In the genomic region with DNA sequence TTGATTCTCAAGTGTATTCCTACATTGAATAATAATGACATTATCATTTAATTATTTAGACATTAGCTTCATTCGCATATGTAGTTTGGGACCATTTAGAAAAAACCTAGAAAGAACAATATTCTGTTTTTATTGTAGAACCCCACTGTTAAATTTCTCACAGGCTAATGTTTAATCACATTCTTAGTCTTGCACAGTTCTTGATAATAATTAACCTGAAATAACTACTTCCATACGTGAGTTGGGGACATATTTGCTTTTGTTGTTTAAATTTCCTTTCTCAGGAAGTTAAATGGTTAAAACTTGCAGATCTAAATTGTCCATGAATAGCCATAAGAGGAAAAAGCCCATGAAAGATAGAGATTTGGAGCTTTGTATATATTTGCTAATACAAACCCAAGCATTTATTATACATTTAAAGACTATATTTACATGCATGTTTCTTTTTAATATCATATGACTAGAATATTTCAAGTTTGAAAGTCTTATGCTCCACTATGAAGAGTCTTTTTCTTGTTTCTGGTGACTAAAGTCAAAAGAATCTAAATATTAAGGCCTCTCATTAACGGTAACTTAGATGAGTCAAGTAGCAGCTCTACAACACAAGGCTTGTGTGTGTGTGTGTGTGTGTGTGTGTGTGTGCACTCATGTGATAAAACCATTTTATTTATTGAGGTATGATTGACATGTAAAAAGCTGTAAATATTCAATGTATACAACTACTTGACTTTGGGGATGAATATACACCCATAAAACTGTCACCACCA, we compare ENCODE assay signal across 26 cellular contexts.
DNase-seq lines count a peak whose midpoint lies in the region; ATAC-seq and TF ChIP-seq lines count a peak whose summit lies in the region.
"Had no signal": no experiment of that assay in that cellular context is flagged by ENCODE, and none has a peak within 500 bp of the region (broad histone marks: within the 10 kb centered on the region; RNA-seq: fewer than 3 reads in every experiment).

No MANE protein-coding gene starts in this region.

- H3K9me3 Mint-ChIP-seq in nephron, result peaks cover 13% of the 10 kb centered on the region

- H3K27ac ChIP-seq in VCaP (peak overlapping the region; percentile 26; the same call in 1 of the 2 replicates), thyroid gland (no peak overlapping the region)
- H3K27ac ChIP-seq: BLaER1 treated with 17β-estradiol and CSF1 and Interleukin-3, amounts not matched to agents 10 nM and 100 nM; GM23248; KMS-11; RWPE1 had no signal

- peak overlapping the region; percentile 65 to 89 (median 71) for H3K27ac Mint-ChIP-seq in nephron
- H3K27ac Mint-ChIP-seq: CD4-positive, alpha-beta T cell; IgD-negative memory B cell had no signal

- H3K36me3 ChIP-seq in thyroid gland, result no peaks in the 10 kb centered on the region
- H3K36me3 ChIP-seq: BLaER1 treated with 17β-estradiol and CSF1 and Interleukin-3, amounts not matched to agents 10 nM and 100 nM had no signal

- H3K4me3 ChIP-seq in thyroid gland (replicated peaks in 1 of 3), result no peak overlapping the region
- H3K4me3 ChIP-seq: BLaER1 treated with 17β-estradiol and CSF1 and Interleukin-3, amounts not matched to agents 10 nM and 100 nM; GM23248 had no signal

- WGBS in thyroid gland, 2 donors, result 80 to 85% methylated on average over 3 of the region's 3 CpGs

- no peak overlapping the region for H3K4me3 Mint-ChIP-seq in nephron
- H3K4me3 Mint-ChIP-seq: CD4-positive, alpha-beta T cell; IgD-negative memory B cell had no signal

- in situ Hi-C loops in Caki2 (cut with HindIII; ENCODE audit: low pct_unique_long_range_greater_than_20kb, low sequenced_read_pairs), result no loop called here

- H3K36me3 Mint-ChIP-seq in nephron (ENCODE audit: low read depth), result peaks cover 9% of the 10 kb centered on the region
- H3K36me3 Mint-ChIP-seq: IgD-negative memory B cell had no signal

- H3K4me1 ChIP-seq in thyroid gland, result no peaks in the 10 kb centered on the region
- H3K4me1 ChIP-seq: BLaER1 treated with 17β-estradiol and CSF1 and Interleukin-3, amounts not matched to agents 10 nM and 100 nM had no signal

- no peaks in the 10 kb centered on the region for H3K27me3 Mint-ChIP-seq in nephron (ENCODE audit: low read depth)
- H3K27me3 Mint-ChIP-seq: CD4-positive, alpha-beta T cell had no signal

- ATAC-seq in GM21825 (IDR thresholded peaks at IDR 0.05; ENCODE audit: unreplicated experiment), result no peak

- DNase-seq in Caki2 (ENCODE audit: low read depth) (peak; percentile 20), kidney glomerular epithelial cell (lab: John Stamatoyannopoulos, UW) (peak; percentile 54), DMS 273 treated with DMSO at 0.1 percent for 48 hours (lab: John Stamatoyannopoulos, UW) (no peak), occipital lobe (lab: John Stamatoyannopoulos, UW) (no peak), thyroid gland (no peak)
- DNase-seq: AML-193; CD4-positive, alpha-beta T cell; COR-L47; DMS79 treated with DMSO at 0.1 percent for 48 hours; GF-D8; GM23248; H7; NCI-H1048; NCI-H1417; NCI-H1694; NCI-H2029 treated with DMSO at 0.1 percent for 48 hours; NCI-H2227 treated with DMSO at 0.1 percent for 48 hours; NCI-H69; SHP77 had no signal

- no peak for TF ChIP-seq CTCF in VCaP (conservative IDR thresholded peaks at IDR 0.05)
- TF ChIP-seq CTCF in nephron (IDR thresholded peaks at IDR 0.05; ENCODE audit: unreplicated experiment in 3 of 3), result no peak
- no peak for TF ChIP-seq CTCF in thyroid gland (IDR thresholded peaks at IDR 0.05)

- no peaks in the 10 kb centered on the region for H3K4me1 Mint-ChIP-seq in nephron
- H3K4me1 Mint-ChIP-seq: IgD-negative memory B cell had no signal

- no peaks in the 10 kb centered on the region for H3K9me3 ChIP-seq in thyroid gland

- TF ChIP-seq POLR2A in thyroid gland (IDR thresholded peaks at IDR 0.05), result no peak

- intact Hi-C loops in thyroid gland (cut with DNase I), result no loop called here

- no peaks in the 10 kb centered on the region for H3K27me3 ChIP-seq in thyroid gland
- H3K27me3 ChIP-seq: BLaER1 treated with 17β-estradiol and CSF1 and Interleukin-3, amounts not matched to agents 10 nM and 100 nM had no signal

Comparison
In these comparisons a context has a peak if more than half of its experiments do, and no peak if none do; other contexts are left out.
1. DNase-seq: peak in Caki2 (single experiment) and kidney glomerular epithelial cell (single experiment); none in DMS 273 treated with DMSO at 0.1 percent for 48 hours (single experiment), occipital lobe (single experiment) and thyroid gland (0 of 2).